Comparison of ENCODE assay signal across 8 cellular contexts in genomic region chr15:55108858-55109518, GRCh38.
A peak's percentile ranks its signal among the peaks of the same experiment; 100 is the strongest.
DNase-seq lines count a peak whose midpoint lies in the region; ATAC-seq and TF ChIP-seq lines count a peak whose summit lies in the region.

No MANE protein-coding gene starts in this region.

- DNase-seq in GM06990 (ENCODE audit: extremely low read depth, insufficient read length): peak; percentile 2
- DNase-seq in HAP-1 (ENCODE audit: low spot score in 2 of 2): peak; percentile 34 to 84
- peak; percentile 34 for DNase-seq in NCI-H1092 treated with DMSO at 0.1 percent for 48 hours (lab: John Stamatoyannopoulos, UW)
- peak; percentile 76 for DNase-seq in WERI-Rb-1
- no peak for DNase-seq in chondrocyte (ENCODE audit: low spot score)
- DNase-seq in right lobe of liver: peak; percentile 54 to 65 (median 62)
- DNase-seq in stimulated activated CD8-positive, alpha-beta memory T cell treated with anti-CD3 and anti-CD28 coated beads, Interleukin-15, amount 100 ng/mL, for 24 hours (ENCODE audit: low read depth): peak; percentile 9
- no peak for DNase-seq in GOT3 (lab: John Stamatoyannopoulos, UW)

- TF ChIP-seq CTCF in GM06990 (IDR thresholded peaks at IDR 0.05; ENCODE audit: insufficient read depth, low read length, poor library complexity, severe bottlenecking) (peak; percentile 88), WERI-Rb-1 (IDR thresholded peaks at IDR 0.05; ENCODE audit: low read depth, low read length) (peak; percentile 71), chondrocyte (IDR thresholded peaks at IDR 0.05) (peak; percentile 84), right lobe of liver (IDR thresholded peaks at IDR 0.05) (peak; percentile 36 to 59 (median 46))

- WGBS in right lobe of liver (ENCODE audit: insufficient coverage, low coverage, low lambda C conversion rate, missing lambda C conversion rate): 10% methylated on average over 9 of the region's 9 CpGs

- H3K4me3 Mint-ChIP-seq in chondrocyte (ENCODE audit: unreplicated experiment): no peak overlapping the region

- H3K4me3 ChIP-seq in GM06990 (replicated peaks; ENCODE audit: low read depth, low read length) (no peak overlapping the region), HAP-1 (no peak overlapping the region), WERI-Rb-1 (ENCODE audit: low read depth, low read length) (no peak overlapping the region), right lobe of liver (no peak overlapping the region)

- ATAC-seq in right lobe of liver: peak; percentile 71 to 85 (median 74)

- peaks cover 8% of the 10 kb centered on the region for H3K27me3 Mint-ChIP-seq in chondrocyte (ENCODE audit: low read depth)

- H3K4me1 Mint-ChIP-seq in chondrocyte (ENCODE audit: low read depth): no peaks in the 10 kb centered on the region

- no peak overlapping the region for H3K27ac ChIP-seq in WERI-Rb-1
- no peak overlapping the region for H3K27ac ChIP-seq in right lobe of liver

- H3K9me3 Mint-ChIP-seq in chondrocyte (ENCODE audit: low read depth): peaks cover 5% of the 10 kb centered on the region

- intact Hi-C loops in right lobe of liver (cut with DNase I): no loop called here

- in situ Hi-C loops in HAP-1 (cut with MboI; ENCODE audit: low sequenced_read_pairs): no loop called here

- no peak for TF ChIP-seq POLR2A in right lobe of liver (IDR thresholded peaks at IDR 0.05)

- H3K36me3 ChIP-seq in GM06990 (ENCODE audit: control insufficient read depth, insufficient read depth, low read length) (no peaks in the 10 kb centered on the region), HAP-1 (replicated peaks) (no peaks in the 10 kb centered on the region), WERI-Rb-1 (no peaks in the 10 kb centered on the region), right lobe of liver (no peaks in the 10 kb centered on the region)

- no peak overlapping the region for H3K27ac Mint-ChIP-seq in chondrocyte (ENCODE audit: unreplicated experiment)

- H3K9me3 ChIP-seq in HAP-1: no peaks in the 10 kb centered on the region
- H3K9me3 ChIP-seq in WERI-Rb-1 (ENCODE audit: severe bottlenecking): no peaks in the 10 kb centered on the region
- H3K9me3 ChIP-seq in right lobe of liver: no peaks in the 10 kb centered on the region

- no peaks in the 10 kb centered on the region for H3K27me3 ChIP-seq in GM06990 (replicated peaks; ENCODE audit: control insufficient read depth, insufficient read depth, low read length)
- H3K27me3 ChIP-seq in HAP-1 (ENCODE audit: low read depth): no peaks in the 10 kb centered on the region
- H3K27me3 ChIP-seq in WERI-Rb-1 (ENCODE audit: insufficient read depth, low read depth, severe bottlenecking): peaks cover 3% of the 10 kb centered on the region
- no peaks in the 10 kb centered on the region for H3K27me3 ChIP-seq in right lobe of liver

- H3K36me3 Mint-ChIP-seq in chondrocyte (ENCODE audit: low read depth): no peaks in the 10 kb centered on the region

- H3K4me1 ChIP-seq in HAP-1: no peaks in the 10 kb centered on the region
- H3K4me1 ChIP-seq in right lobe of liver: no peaks in the 10 kb centered on the region

Comparison
In these comparisons a context has a peak if more than half of its experiments do, and no peak if none do; other contexts are left out.
1. DNase-seq: peak in GM06990 (single experiment), HAP-1 (2 of 2), NCI-H1092 treated with DMSO at 0.1 percent for 48 hours (single experiment), WERI-Rb-1 (single experiment), right lobe of liver (3 of 3) and stimulated activated CD8-positive, alpha-beta memory T cell treated with anti-CD3 and anti-CD28 coated beads, Interleukin-15, amount 100 ng/mL, for 24 hours (single experiment); none in chondrocyte (single experiment) and GOT3 (single experiment).
2. Peak in every context shown above with its lines, with median percentiles within 50 percentile points of each other: CTCF ChIP-seq.